Comparison of ENCODE assay signal across 8 cellular contexts in genomic region chr15:40029979-40030893, GRCh38. TPM values are rescaled to one million over a fixed set of nuclear protein-coding genes. Genes with fewer than 3 reads are reported as not detected.
DNase-seq lines count a peak whose midpoint lies in the region; FAIRE-seq and TF ChIP-seq lines count a peak whose summit lies in the region.

No MANE protein-coding gene starts in this region.

- no peak overlapping the region for H3K27ac ChIP-seq in CD4-positive, alpha-beta memory T cell (ENCODE audit: low read depth, low read length)
- no peak overlapping the region for H3K27ac ChIP-seq in HEK293 (ENCODE audit: extremely low read depth, low read depth, low read length)

- H3K36me3 Mint-ChIP-seq in CD4-positive, alpha-beta memory T cell: peaks cover 14 to 61% of the 10 kb centered on the region in 2 donors
- peaks cover 71% of the 10 kb centered on the region for H3K36me3 Mint-ChIP-seq in brain

- POLR2A ChIA-PET in CD4-positive, alpha-beta memory T cell (lab: Charles Lee; ENCODE audit: partially characterized antibody): interaction anchor here (1.1 kb wide), 1 partner anchor 11 kb away, joined by 3 read pairs; no protein-coding TSS in a partner anchor
- POLR2A ChIA-PET in HEK293 (lab: Yijun Ruan, JAX): no interaction called here

- intact Hi-C loops in CD4-positive, alpha-beta memory T cell (cut with micrococcal nuclease): no loop called here

- no peaks in the 10 kb centered on the region for H3K4me1 Mint-ChIP-seq in CD4-positive, alpha-beta memory T cell
- H3K4me1 Mint-ChIP-seq in brain: peaks cover 50% of the 10 kb centered on the region

- CTCF ChIA-PET in CD4-positive, alpha-beta memory T cell (lab: Charles Lee; ENCODE audit: partially characterized antibody): interaction anchor here (0.7 to 1.0 kb wide), 2 partner anchors 9 to 12 kb away, joined by 3 read pairs; no protein-coding TSS in a partner anchor
- CTCF ChIA-PET in HEK293 (lab: Yijun Ruan, JAX): interaction anchor here (0.6 to 2.2 kb wide), 4 partner anchors 11 to 244 kb away, joined by 3 to 7 read pairs (median 4); no protein-coding TSS in a partner anchor

- H3K27me3 Mint-ChIP-seq in CD4-positive, alpha-beta memory T cell: no peaks in the 10 kb centered on the region
- no peaks in the 10 kb centered on the region for H3K27me3 Mint-ChIP-seq in brain

- no peak for FAIRE-seq in frontal cortex (lab: Jason Lieb, UNC)

- H3K4me1 ChIP-seq in CD4-positive, alpha-beta memory T cell (ENCODE audit: insufficient read depth, low read length): no peaks in the 10 kb centered on the region
- H3K4me1 ChIP-seq in HEK293 (ENCODE audit: control insufficient read depth, insufficient read depth, low read length): no peaks in the 10 kb centered on the region

- peaks cover 0 to 2% (median 0%) of the 10 kb centered on the region in 8 donors for H3K9me3 Mint-ChIP-seq in CD4-positive, alpha-beta memory T cell
- no peaks in the 10 kb centered on the region for H3K9me3 Mint-ChIP-seq in brain

- H3K27me3 ChIP-seq in CD4-positive, alpha-beta memory T cell (ENCODE audit: insufficient read depth, low read length): no peaks in the 10 kb centered on the region

- no peak for DNase-seq in CD4-positive, alpha-beta memory T cell
- peak; percentile 34 to 37 for DNase-seq in lung microvascular endothelial cell (ENCODE audit: low read depth in 2 of 2)
- DNase-seq in frontal cortex (ENCODE audit: low spot score in 2 of 2): no peak
- no peak for DNase-seq in activated gamma-delta T cell treated with Interleukin-2 at 50 U/mL for 16 hours
- no peak for DNase-seq in OCI-M2 (lab: John Stamatoyannopoulos, UW; ENCODE audit: unreplicated experiment)
- no peak for DNase-seq in NCI-H1694 treated with DMSO at 0.1 percent for 48 hours (lab: John Stamatoyannopoulos, UW)

- no peak overlapping the region for H3K4me3 Mint-ChIP-seq in CD4-positive, alpha-beta memory T cell
- no peak overlapping the region for H3K4me3 Mint-ChIP-seq in brain

- H3K27ac Mint-ChIP-seq in CD4-positive, alpha-beta memory T cell: peak overlapping the region in 4 of 7 donors; percentile 4 to 50 (median 10)
- peak overlapping the region in 3 of 5 experiments; percentile 48 to 87 (median 83) for H3K27ac Mint-ChIP-seq in brain

- no peaks in the 10 kb centered on the region for H3K9me3 ChIP-seq in CD4-positive, alpha-beta memory T cell (ENCODE audit: control insufficient read depth in 1 of 2, low read length in 2 of 2)
- no peaks in the 10 kb centered on the region for H3K9me3 ChIP-seq in HEK293 (ENCODE audit: control insufficient read depth, insufficient read depth, low read depth, low read length)

- TF ChIP-seq CTCF in HEK293 (tag by site-specific recombination; IDR thresholded peaks at IDR 0.05) (no peak), brain (conservative IDR thresholded peaks at IDR 0.05) (peak; percentile 31 to 63)

- H3K36me3 ChIP-seq in CD4-positive, alpha-beta memory T cell (ENCODE audit: insufficient read depth, low read length): peaks cover 31% of the 10 kb centered on the region
- H3K36me3 ChIP-seq in HEK293 (ENCODE audit: control insufficient read depth in 2 of 2, insufficient read depth in 1 of 2, low read length in 2 of 2): peaks cover 33 to 82% of the 10 kb centered on the region in 2 experiments

- no peak overlapping the region for H3K4me3 ChIP-seq in CD4-positive, alpha-beta memory T cell (ENCODE audit: low read length in 2 of 2)
- H3K4me3 ChIP-seq in HEK293 (ENCODE audit: low read depth, low read length): no peak overlapping the region

TF ChIP-seq in HEK293, 187 proteins besides CTCF, POLR2A, EP300 and RAD21:
- TF ChIP-seq ZNF747 (tag by site-specific recombination; IDR thresholded peaks at IDR 0.05) (no peak), IKZF3 (tag by site-specific recombination; IDR thresholded peaks at IDR 0.05) (peak; percentile 52; the same call in 1 of the 2 replicates), ZNF654 (tag by site-specific recombination; IDR thresholded peaks at IDR 0.05; ENCODE audit: low read depth) (peak; percentile 23; the same call in 1 of the 2 replicates), ZNF521 (tag by site-specific recombination; IDR thresholded peaks at IDR 0.05) (no peak)
TF ChIP-seq in HEK293: peak in this region for 2.

RNA-seq across cellular contexts. Expression of gene SRP14, which starts 8.7 kb away (rescaled TPM):
- total RNA-seq in CD4-positive, alpha-beta memory T cell: 100 to 1,000 TPM; 118 to 120 TPM
- 1,000 to 10,000 TPM in 1 of 2 donors, 100 to 1,000 TPM in 1; 773 to 1,035 TPM for polyA plus RNA-seq in CD4-positive, alpha-beta memory T cell
- polyA plus RNA-seq in brain (ENCODE audit: insufficient read depth, low read depth, low replicate concordance): 457 TPM
- total RNA-seq in lung microvascular endothelial cell (158 and 164 TPM in 2 replicates), frontal cortex (102 TPM)

Comparison
In these comparisons a context has a peak if more than half of its experiments do, and no peak if none do; other contexts are left out.
1. DNase-seq: peak in lung microvascular endothelial cell (2 of 2); none in CD4-positive, alpha-beta memory T cell (0 of 5), frontal cortex (0 of 2), activated gamma-delta T cell treated with Interleukin-2 at 50 U/mL for 16 hours (single experiment), OCI-M2 (single experiment) and NCI-H1694 treated with DMSO at 0.1 percent for 48 hours (single experiment).